In genomic region chr16:68081796-68082567, GRCh38 we compare ENCODE assay signal across 3 cellular contexts.
TF ChIP-seq lines count a peak whose summit lies in the region.

No MANE protein-coding gene starts in this region.

TF ChIP-seq in IMR-90, 13 proteins besides CTCF, POLR2A, EP300 and RAD21:
- TF ChIP-seq NFE2L2 (IDR thresholded peaks at IDR 0.05; ENCODE audit: low read depth, low read length) (no peak), SMC3 (IDR thresholded peaks at IDR 0.05; ENCODE audit: low read depth, low read length) (no peak), CHD1 (IDR thresholded peaks at IDR 0.05; ENCODE audit: low read depth, low read length) (no peak), RFX5 (IDR thresholded peaks at IDR 0.05; ENCODE audit: low read depth, low read length) (no peak), MAFK (IDR thresholded peaks at IDR 0.05; ENCODE audit: low read depth, low read length) (no peak), MXI1 (IDR thresholded peaks at IDR 0.05; ENCODE audit: borderline replicate concordance, low read depth, low read length) (no peak), USF2 (IDR thresholded peaks at IDR 0.05; ENCODE audit: low read depth, low read length) (no peak), FOS (IDR thresholded peaks at IDR 0.05; ENCODE audit: low read depth, low read length) (no peak), ELK1 (IDR thresholded peaks at IDR 0.05; ENCODE audit: borderline replicate concordance, low read depth, low read length) (no peak), BHLHE40 (IDR thresholded peaks at IDR 0.05; ENCODE audit: low read depth, low read length) (no peak), MAZ (IDR thresholded peaks at IDR 0.05; ENCODE audit: borderline replicate concordance, low read depth, low read length) (no peak), CEBPB (IDR thresholded peaks at IDR 0.05; ENCODE audit: low read depth, low read length) (no peak), RCOR1 (IDR thresholded peaks at IDR 0.05; ENCODE audit: insufficient replicate concordance, low read length) (no peak)

TF ChIP-seq in GM12878, 131 proteins besides CTCF, POLR2A, EP300 and RAD21:
- no peak for TF ChIP-seq STAT1 (conservative IDR thresholded peaks at IDR 0.05)
- TF ChIP-seq JUNB (IDR thresholded peaks at IDR 0.05) = 0 out of 2 replicates have a peak, but pooled peaks have one; percentile 34
- TF ChIP-seq EED (IDR thresholded peaks at IDR 0.05; ENCODE audit: low read depth) = peak; percentile 42; the same call in 1 of the 2 replicates

TF ChIP-seq in WTC11, 78 proteins besides CTCF, POLR2A, EP300 and RAD21:
- TF ChIP-seq EMX1 (CRISPR knock-in tag; IDR thresholded peaks at IDR 0.05) = no peak
- TF ChIP-seq NFYB (CRISPR knock-in tag; conservative IDR thresholded peaks at IDR 0.05; ENCODE audit: low read depth) = no peak
- TF ChIP-seq ZNF671 (CRISPR knock-in tag; IDR thresholded peaks at IDR 0.05) = no peak
- TF ChIP-seq ZNF416 (CRISPR knock-in tag; IDR thresholded peaks at IDR 0.05) = no peak
- no peak for TF ChIP-seq JUN (CRISPR knock-in tag; IDR thresholded peaks at IDR 0.05)
- TF ChIP-seq MYBL2 (CRISPR knock-in tag; IDR thresholded peaks at IDR 0.05) = no peak
- TF ChIP-seq NR1H2 (CRISPR knock-in tag; IDR thresholded peaks at IDR 0.05) = no peak
- no peak for TF ChIP-seq ESRRA (CRISPR knock-in tag; IDR thresholded peaks at IDR 0.05; ENCODE audit: borderline replicate concordance)
- no peak for TF ChIP-seq SMAD3 (CRISPR knock-in tag; IDR thresholded peaks at IDR 0.05; ENCODE audit: borderline replicate concordance)
- no peak for TF ChIP-seq PRRX2 (CRISPR knock-in tag; IDR thresholded peaks at IDR 0.05)
